Comparison of ENCODE assay signal across 6 cellular contexts in genomic region chr12:74145328-74145727, GRCh38.
"Had no signal": no experiment of that assay in that cellular context is flagged by ENCODE, and none has a peak within 500 bp of the region (broad histone marks: within the 10 kb centered on the region; RNA-seq: fewer than 3 reads in every experiment).

No MANE protein-coding gene starts in this region.

- ATAC-seq: HepG2 had no signal

- H3K27ac ChIP-seq: HL-60 had no signal

- DNase-seq: IMR-90, KBM-7, KG1 had no signal

- FAIRE-seq: HepG2, HTR-8/SVneo had no signal
